Comparison of ENCODE assay signal across 17 cellular contexts in the genomic region with DNA sequence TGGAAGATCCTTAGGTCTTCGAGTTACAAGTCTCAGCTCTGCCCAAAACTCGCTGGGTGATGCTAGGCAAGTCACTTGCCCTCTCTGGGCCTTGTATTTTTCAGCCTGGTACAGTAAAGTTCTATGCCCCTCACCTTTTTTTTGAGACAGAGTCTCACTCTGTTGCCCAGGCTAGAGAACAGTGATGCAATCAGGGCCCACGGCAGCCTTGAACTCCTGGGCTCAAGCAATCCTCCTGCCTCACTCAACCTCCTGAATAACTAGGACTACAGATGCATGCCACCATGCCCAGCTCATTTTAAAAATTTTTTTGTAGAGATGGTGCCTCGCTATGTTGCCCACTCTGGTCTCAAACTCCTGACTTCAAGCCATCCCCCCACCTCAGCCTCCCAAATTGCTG. TPM values are rescaled to one million over a fixed set of nuclear protein-coding genes. Genes with fewer than 3 reads are reported as not detected.
DNase-seq lines count a peak whose midpoint lies in the region; ATAC-seq, FAIRE-seq and TF ChIP-seq lines count a peak whose summit lies in the region.
"Had no signal": no experiment of that assay in that cellular context is flagged by ENCODE, and none has a peak within 500 bp of the region (broad histone marks: within the 10 kb centered on the region; RNA-seq: fewer than 3 reads in every experiment).

No MANE protein-coding gene starts in this region.

- no peak overlapping the region for H3K4me3 Mint-ChIP-seq in GM23338

- H3K36me3 Mint-ChIP-seq in GM23338 (ENCODE audit: low read depth), result no peaks in the 10 kb centered on the region; the same call in 2 of the 3 replicates

- peaks cover 30% of the 10 kb centered on the region for H3K27me3 Mint-ChIP-seq in GM23338 (ENCODE audit: insufficient read depth, low read depth, poor library complexity)

- peaks cover 15% of the 10 kb centered on the region; the same call in 1 of the 3 replicates for H3K4me1 ChIP-seq in A549
- no peaks in the 10 kb centered on the region for H3K4me1 ChIP-seq in colonic mucosa
- H3K4me1 ChIP-seq in ovary (ENCODE audit: insufficient read depth), result peaks cover 2% of the 10 kb centered on the region
- peaks cover 0 to 15% (median 0%) of the 10 kb centered on the region in 4 donors for H3K4me1 ChIP-seq in transverse colon
- 0 out of 2 replicates have a peak, but pooled peaks cover 6% of the 10 kb centered on the region for H3K4me1 ChIP-seq in GM23338 (ENCODE audit: insufficient read depth)

- TF ChIP-seq CTCF in A549 (IDR thresholded peaks at IDR 0.05) (no peak), colonic mucosa (IDR thresholded peaks at IDR 0.05) (no peak), ovary (IDR thresholded peaks at IDR 0.05) (no peak), transverse colon (IDR thresholded peaks at IDR 0.05) (no peak), GM23338 (conservative IDR thresholded peaks at IDR 0.05; ENCODE audit: low read depth in 2 of 2) (no peak)

- H3K27ac Mint-ChIP-seq in GM23338, result no peak overlapping the region

- DNase-seq in A549 (ENCODE audit: low read depth in 1 of 2, low spot score in 1 of 2) (no peak), colonic mucosa (no peak), ovary (no peak), transverse colon (no peak), SW 1271 (lab: John Stamatoyannopoulos, UW) (no peak), GM23338 (ENCODE audit: low spot score) (no peak)
- DNase-seq: C1 segment of cervical spinal cord, DMS79 treated with DMSO at 0.1 percent for 48 hours, NCI-H1417 treated with DMSO at 0.1 percent for 48 hours, NCI-H1930, NCI-H446 treated with DMSO at 0.1 percent for 48 hours, PC-3 had no signal

- H3K9me3 ChIP-seq in A549 (no peaks in the 10 kb centered on the region), colonic mucosa (no peaks in the 10 kb centered on the region), ovary (no peaks in the 10 kb centered on the region), transverse colon (no peaks in the 10 kb centered on the region)

- no peak overlapping the region for H2AFZ ChIP-seq in GM23338

- H3K9me3 Mint-ChIP-seq in GM23338, result no peaks in the 10 kb centered on the region

- no peaks in the 10 kb centered on the region for H3K36me3 ChIP-seq in colonic mucosa
- H3K36me3 ChIP-seq in ovary, result no peaks in the 10 kb centered on the region
- no peaks in the 10 kb centered on the region for H3K36me3 ChIP-seq in transverse colon
- H3K36me3 ChIP-seq in GM23338 (ENCODE audit: insufficient read depth), result no peaks in the 10 kb centered on the region

- H3K4me2 ChIP-seq in A549, result no peak overlapping the region
- no peak overlapping the region for H3K4me2 ChIP-seq in GM23338

- no peaks in the 10 kb centered on the region for H3F3A ChIP-seq in GM23338 (replicated peaks; ENCODE audit: low read depth)

- no peaks in the 10 kb centered on the region for H3K9me2 ChIP-seq in GM23338 (ENCODE audit: insufficient read depth)

- CTCF ChIA-PET in A549 (lab: Yijun Ruan, JAX), result interaction anchor here (1.6 to 1.8 kb wide), 3 partner anchors 10 to 22 kb away, joined by 3 to 5 read pairs (median 5); no protein-coding TSS in a partner anchor

- TF ChIP-seq POLR2A in A549 (IDR thresholded peaks at IDR 0.05; ENCODE audit: low read length) (no peak), ovary (IDR thresholded peaks at IDR 0.05) (no peak), transverse colon (IDR thresholded peaks at IDR 0.05) (no peak)

- H3K27ac ChIP-seq in A549 (no peak overlapping the region), colonic mucosa (no peak overlapping the region), ovary (peak overlapping the region in 1 of 2 donors; percentile 25), transverse colon (peak overlapping the region; percentile 76 to 92 (median 83)), GM23338 (ENCODE audit: low read depth) (no peak overlapping the region)
- H3K27ac ChIP-seq: RWPE1 had no signal

- H3K4me3 ChIP-seq in A549, result no peak overlapping the region
- H3K4me3 ChIP-seq in colonic mucosa, result peak overlapping the region; percentile 11
- H3K4me3 ChIP-seq in ovary, result peak overlapping the region; percentile 47
- peak overlapping the region; percentile 24 to 50 (median 34) for H3K4me3 ChIP-seq in transverse colon
- H3K4me3 ChIP-seq in GM23338, result no peak overlapping the region

- POLR2A ChIA-PET in A549 (lab: Yijun Ruan, JAX), result no interaction called here

- TF ChIP-seq EP300 in A549 (IDR thresholded peaks at IDR 0.05), result no peak
- TF ChIP-seq EP300 in ovary (IDR thresholded peaks at IDR 0.05), result no peak
- no peak for TF ChIP-seq EP300 in transverse colon (IDR thresholded peaks at IDR 0.05; ENCODE audit: low read depth)

- H3K27me3 ChIP-seq in colonic mucosa (peaks cover 16% of the 10 kb centered on the region), ovary (no peaks in the 10 kb centered on the region), transverse colon (peaks cover 35% of the 10 kb centered on the region), GM23338 (ENCODE audit: insufficient read depth) (peaks cover 33% of the 10 kb centered on the region)

- ATAC-seq in A549, result no peak
- ATAC-seq in HG02884 (IDR thresholded peaks at IDR 0.05; ENCODE audit: unreplicated experiment), result no peak
- ATAC-seq in GM23338, result no peak
- ATAC-seq: HCT116, PC-3 had no signal

- TF ChIP-seq RAD21 in A549 (conservative IDR thresholded peaks at IDR 0.05 in 1 of 2, IDR thresholded peaks at IDR 0.05 in 1 of 2), result no peak

- 0 out of 2 replicates have a peak, but pooled peaks cover 2% of the 10 kb centered on the region for H4K20me1 ChIP-seq in GM23338 (replicated peaks; ENCODE audit: insufficient read depth)

- intact Hi-C loops in colonic mucosa (cut with DNase I) (no loop called here), ovary (cut with DNase I) (no loop called here), transverse colon (cut with DNase I; ENCODE audit: low total_unique reads) (loop anchor here (10.0 kb wide), 2 partner anchors 102 to 272 kb away; no protein-coding TSS in a partner anchor)

- FAIRE-seq in A549 (lab: Jason Lieb, UNC), result no peak
- FAIRE-seq: A204.1 had no signal

- WGBS in A549 (ENCODE audit: missing lambda C conversion rate), result 65% methylated on average over 4 of the region's 4 CpGs
- 80 to 88% (median 82%) methylated on average over 4 of the region's 4 CpGs for WGBS in ovary, 3 donors
- WGBS in transverse colon (ENCODE audit: low coverage in 1 of 2), 2 donors, result 78 to 86% methylated on average over 3 to 4 of the region's 4 CpGs

- in situ Hi-C loops in transverse colon (cut with MboI; ENCODE audit: low pct_ligation_motif_present in 1 of 4, low pct_unique_long_range_greater_than_20kb in 1 of 4, low sequenced_read_pairs in 3 of 4), result loop anchor here in 2 of 4 donors (25.0 kb wide), 2 partner anchors 259 to 284 kb away; no protein-coding TSS in a partner anchor

- H3K4me1 Mint-ChIP-seq in GM23338, result peaks cover 11% of the 10 kb centered on the region

- no peaks in the 10 kb centered on the region for H3K79me2 ChIP-seq in GM23338 (replicated peaks; ENCODE audit: insufficient read depth)

- no peak overlapping the region for H3K9ac ChIP-seq in colonic mucosa (ENCODE audit: low read depth in 2 of 2, low read length in 2 of 2)

TF ChIP-seq in A549, 52 proteins besides CTCF, POLR2A, EP300 and RAD21 (continues in another document):
- TF ChIP-seq USF2 (IDR thresholded peaks at IDR 0.05), result no peak
- TF ChIP-seq CBX2 (IDR thresholded peaks at IDR 0.05; ENCODE audit: borderline replicate concordance, low read depth), result no peak
- no peak for TF ChIP-seq FOSB (CRISPR knock-in tag; IDR thresholded peaks at IDR 0.05)

TF ChIP-seq in GM23338, 12 proteins besides CTCF, POLR2A, EP300 and RAD21:
- TF ChIP-seq EZH2phosphoT487 (IDR thresholded peaks at IDR 0.05; ENCODE audit: unreplicated experiment), result no peak
- TF ChIP-seq ZNF114 (CRISPR knock-in tag; IDR thresholded peaks at IDR 0.05), result no peak
- TF ChIP-seq, protein P1, sequence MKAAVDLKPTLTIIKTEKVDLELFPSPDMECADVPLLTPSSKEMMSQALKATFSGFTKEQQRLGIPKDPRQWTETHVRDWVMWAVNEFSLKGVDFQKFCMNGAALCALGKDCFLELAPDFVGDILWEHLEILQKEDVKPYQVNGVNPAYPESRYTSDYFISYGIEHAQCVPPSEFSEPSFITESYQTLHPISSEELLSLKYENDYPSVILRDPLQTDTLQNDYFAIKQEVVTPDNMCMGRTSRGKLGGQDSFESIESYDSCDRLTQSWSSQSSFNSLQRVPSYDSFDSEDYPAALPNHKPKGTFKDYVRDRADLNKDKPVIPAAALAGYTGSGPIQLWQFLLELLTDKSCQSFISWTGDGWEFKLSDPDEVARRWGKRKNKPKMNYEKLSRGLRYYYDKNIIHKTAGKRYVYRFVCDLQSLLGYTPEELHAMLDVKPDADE (IDR thresholded peaks at IDR 0.05), result no peak
- no peak for TF ChIP-seq EZH2 (IDR thresholded peaks at IDR 0.05; ENCODE audit: low read depth, unreplicated experiment)
- TF ChIP-seq ZNF331 (CRISPR knock-in tag; IDR thresholded peaks at IDR 0.05; ENCODE audit: low read depth), result no peak

RNA-seq across cellular contexts. Expression of gene MYH11, which starts 3.8 kb away (rescaled TPM):
- polyA plus RNA-seq in A549 (2011; rRNA removed) (0.03 TPM in 2 replicates), A549 (2017; fragmentation: RNase III; extraction: RNeasy Plus Mini Kit Qiagen cat#74134 plus additional on column Dnase treatment) (0.07 to 0.10 TPM (median 0.09 TPM) in 3 replicates), ovary (1,000 to 10,000 TPM in 1 of 2 donors, 100 to 1,000 TPM in 1; 237 to 2,765 TPM), GM23338 (2016; fragmentation: Nextera tagmentation; extraction: Ambion mirVana) (0.71 and 1.6 TPM in 2 replicates)
- polyA plus RNA-seq in A549 (2012; cell fraction: cytosol; rRNA removed), result 0.01 TPM in 2 replicates
- 0.01 TPM in 1 of 2 replicates, not detected in the other for polyA plus RNA-seq in A549 (2012; cell fraction: nucleus; rRNA removed)
- polyA minus RNA-seq in A549 (2011; rRNA and poly(A)+ RNA removed), result 0.05 and 0.12 TPM in 2 replicates
- total RNA-seq in colonic mucosa (100 to 1,000 TPM in 1 of 2 donors, 10 to 100 TPM in 1; 30.0 to 770 TPM), ovary (100 to 1,000 TPM in 4 of 7 donors, 10 to 100 TPM in 3; 50.9 to 886 (median 263) TPM), transverse colon (1,000 to 10,000 TPM in 2 of 4 donors, 100 to 1,000 TPM in 2; 619 to 1,914 (median 1,058) TPM)
- 1.0 and 5.9 TPM in 2 replicates for total RNA-seq in GM23338 (2014; rRNA removed; shearing (Covaris generic))
- total RNA-seq: G401, PC-3 had no signal

RNA-seq across cellular contexts. Expression of gene CEP20, which starts 35.4 kb away (rescaled TPM):
- polyA plus RNA-seq in A549 (2011; rRNA removed) (97.5 and 102 TPM in 2 replicates), A549 (2017; fragmentation: RNase III; extraction: RNeasy Plus Mini Kit Qiagen cat#74134 plus additional on column Dnase treatment) (57.9 to 63.8 TPM (median 58.7 TPM) in 3 replicates), ovary (10 to 100 TPM; 26.8 to 44.4 TPM), GM23338 (2016; fragmentation: Nextera tagmentation; extraction: Ambion mirVana) (50.2 and 60.2 TPM in 2 replicates)
- polyA plus RNA-seq in A549 (2012; cell fraction: cytosol; rRNA removed), result 20.9 and 24.1 TPM in 2 replicates
- polyA plus RNA-seq in A549 (2012; cell fraction: nucleus; rRNA removed), result 5.6 and 10.8 TPM in 2 replicates
- 19.5 and 21.5 TPM in 2 replicates for polyA minus RNA-seq in A549 (2011; rRNA and poly(A)+ RNA removed)
- total RNA-seq in colonic mucosa (10 to 100 TPM; 23.3 to 31.0 TPM), ovary (10 to 100 TPM; 23.4 to 41.3 (median 30.9) TPM), transverse colon (10 to 100 TPM in 3 of 4 donors, 1 to 10 TPM in 1; 9.4 to 21.7 (median 20.8) TPM)
- 63.0 and 70.9 TPM in 2 replicates for total RNA-seq in GM23338 (2014; rRNA removed; shearing (Covaris generic))

Comparison
In these comparisons a context has a peak if more than half of its experiments do, and no peak if none do; other contexts are left out.
1. H3K27ac ChIP-seq: peak in transverse colon (4 of 4); none in A549 (0 of 2), colonic mucosa (single experiment) and GM23338 (single experiment).
2. H3K4me3 ChIP-seq: peak in colonic mucosa (single experiment), ovary (single experiment) and transverse colon (4 of 4); none in A549 (single experiment) and GM23338 (single experiment).